ENCODE assay signal across 1 cellular context in the genomic region with DNA sequence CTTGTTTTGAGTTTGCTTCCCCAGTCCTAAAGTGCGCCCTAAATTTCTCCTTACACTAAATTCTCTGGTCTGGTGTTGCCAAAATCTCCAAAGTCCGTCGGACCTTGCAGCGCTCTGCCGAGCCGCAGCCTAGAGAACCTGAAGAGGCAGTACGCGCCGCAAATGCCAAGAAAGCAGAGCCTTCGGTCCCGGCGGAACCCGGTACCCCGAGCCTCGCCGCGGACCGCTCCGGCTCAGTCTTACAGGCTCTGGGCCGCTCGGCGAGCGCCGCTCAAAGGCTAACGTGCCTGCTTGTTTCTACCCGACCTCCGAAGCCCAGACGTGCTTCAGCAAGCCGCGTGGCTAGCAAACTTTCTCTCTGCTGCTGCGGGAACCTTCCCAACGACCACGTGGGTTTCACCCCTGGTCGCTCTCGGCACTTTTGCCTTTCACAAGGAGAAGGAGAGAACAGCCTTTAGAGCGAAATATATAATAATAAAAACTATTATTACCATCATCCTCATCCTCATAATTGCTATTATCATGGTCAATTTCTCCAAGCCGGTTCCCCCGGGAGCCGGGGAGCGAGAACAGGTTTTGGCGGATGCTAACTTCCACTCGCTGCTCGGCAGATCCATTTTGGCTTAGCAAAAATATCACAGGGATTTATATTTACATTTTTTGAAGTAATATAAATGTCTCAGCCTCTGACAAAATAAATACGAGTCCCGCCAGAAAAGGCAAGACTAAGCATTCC.
TF ChIP-seq lines count a peak whose summit lies in the region.

No MANE protein-coding gene starts in this region.

TF ChIP-seq in GM23338, 12 proteins besides CTCF, POLR2A, EP300 and RAD21 (continued from another document):
- TF ChIP-seq, protein P1, sequence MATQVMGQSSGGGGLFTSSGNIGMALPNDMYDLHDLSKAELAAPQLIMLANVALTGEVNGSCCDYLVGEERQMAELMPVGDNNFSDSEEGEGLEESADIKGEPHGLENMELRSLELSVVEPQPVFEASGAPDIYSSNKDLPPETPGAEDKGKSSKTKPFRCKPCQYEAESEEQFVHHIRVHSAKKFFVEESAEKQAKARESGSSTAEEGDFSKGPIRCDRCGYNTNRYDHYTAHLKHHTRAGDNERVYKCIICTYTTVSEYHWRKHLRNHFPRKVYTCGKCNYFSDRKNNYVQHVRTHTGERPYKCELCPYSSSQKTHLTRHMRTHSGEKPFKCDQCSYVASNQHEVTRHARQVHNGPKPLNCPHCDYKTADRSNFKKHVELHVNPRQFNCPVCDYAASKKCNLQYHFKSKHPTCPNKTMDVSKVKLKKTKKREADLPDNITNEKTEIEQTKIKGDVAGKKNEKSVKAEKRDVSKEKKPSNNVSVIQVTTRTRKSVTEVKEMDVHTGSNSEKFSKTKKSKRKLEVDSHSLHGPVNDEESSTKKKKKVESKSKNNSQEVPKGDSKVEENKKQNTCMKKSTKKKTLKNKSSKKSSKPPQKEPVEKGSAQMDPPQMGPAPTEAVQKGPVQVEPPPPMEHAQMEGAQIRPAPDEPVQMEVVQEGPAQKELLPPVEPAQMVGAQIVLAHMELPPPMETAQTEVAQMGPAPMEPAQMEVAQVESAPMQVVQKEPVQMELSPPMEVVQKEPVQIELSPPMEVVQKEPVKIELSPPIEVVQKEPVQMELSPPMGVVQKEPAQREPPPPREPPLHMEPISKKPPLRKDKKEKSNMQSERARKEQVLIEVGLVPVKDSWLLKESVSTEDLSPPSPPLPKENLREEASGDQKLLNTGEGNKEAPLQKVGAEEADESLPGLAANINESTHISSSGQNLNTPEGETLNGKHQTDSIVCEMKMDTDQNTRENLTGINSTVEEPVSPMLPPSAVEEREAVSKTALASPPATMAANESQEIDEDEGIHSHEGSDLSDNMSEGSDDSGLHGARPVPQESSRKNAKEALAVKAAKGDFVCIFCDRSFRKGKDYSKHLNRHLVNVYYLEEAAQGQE (IDR thresholded peaks at IDR 0.05; ENCODE audit: unreplicated experiment), result no peak
- TF ChIP-seq ZNF114 (CRISPR knock-in tag; IDR thresholded peaks at IDR 0.05) (no peak), POLR2AphosphoS5 (IDR thresholded peaks at IDR 0.05; ENCODE audit: low read depth) (no peak), NANOG (IDR thresholded peaks at IDR 0.05; ENCODE audit: borderline replicate concordance) (no peak)
